23 cellular contexts compared by ENCODE assay signal in genomic region chr19:28575816-28576215, GRCh38.
"Had no signal": no experiment of that assay in that cellular context is flagged by ENCODE, and none has a peak within 500 bp of the region (broad histone marks: within the 10 kb centered on the region; RNA-seq: fewer than 3 reads in every experiment).

No MANE protein-coding gene starts in this region.

- DNase-seq: KBM-7, MV-4-11, NCI-H1048, NCI-H1105, NCI-H1417, NCI-H1436 treated with DMSO at 0.1 percent for 48 hours, NCI-H1694, NCI-H187 treated with DMSO at 0.1 percent for 48 hours, NCI-H2029 treated with DMSO at 0.1 percent for 48 hours, NCI-H2107, NCI-H2227 treated with DMSO at 0.1 percent for 48 hours, NCI-H524 treated with DMSO at 0.1 percent for 48 hours, NCI-H69, NCI-H774, Right ventricle myocardium superior, RPMI8226, SIG-M5 had no signal

- H3K27ac ChIP-seq: HL-60, SJSA1, SK-N-MC had no signal

- H3K36me3 ChIP-seq: SJSA1 had no signal

- H3K36me3 Mint-ChIP-seq: IgD-negative memory B cell had no signal

- H3K4me3 ChIP-seq: SJSA1, SK-N-MC had no signal

- H3K27me3 ChIP-seq: SJSA1 had no signal

- H3K4me1 Mint-ChIP-seq: IgD-negative memory B cell had no signal

- FAIRE-seq: HTR-8/SVneo, RCC 7860 had no signal

- H3K4me3 Mint-ChIP-seq: IgD-negative memory B cell had no signal

- H3K9me3 ChIP-seq: SJSA1 had no signal

- H3K4me1 ChIP-seq: SJSA1 had no signal

- H3K27ac Mint-ChIP-seq: IgD-negative memory B cell had no signal

- H3K27me3 Mint-ChIP-seq: IgD-negative memory B cell had no signal
